Comparison of ENCODE assay signal across 22 cellular contexts in genomic region chr1:5938068-5938740, GRCh38. TPM values are rescaled to one million over a fixed set of nuclear protein-coding genes. Genes with fewer than 3 reads are reported as not detected.
DNase-seq lines count a peak whose midpoint lies in the region; ATAC-seq and TF ChIP-seq lines count a peak whose summit lies in the region.
"Had no signal": no experiment of that assay in that cellular context is flagged by ENCODE, and none has a peak within 500 bp of the region (broad histone marks: within the 10 kb centered on the region; RNA-seq: fewer than 3 reads in every experiment).

No MANE protein-coding gene starts in this region.

- DNase-seq in AG04450 (ENCODE audit: low read depth, low spot score) (peak; percentile 27), HT1080 (ENCODE audit: low read depth) (peak; percentile 60), dedifferentiated amniotic fluid mesenchymal stem cell (ENCODE audit: extremely low spot score) (peak; percentile 36), osteoblast (ENCODE audit: insufficient read length, low spot score, missing footprints) (peak; percentile 98), NCI-H2107 treated with DMSO at 0.1 percent for 48 hours (lab: John Stamatoyannopoulos, UW; ENCODE audit: unreplicated experiment) (no peak), superior temporal gyrus (ENCODE audit: extremely low spot score) (no peak)
- no peak for DNase-seq in activated CD4-positive, alpha-beta T cell treated with anti-CD3 and anti-CD28 coated beads, Interleukin-2, amount 10 ng/mL, durations not matched to agents 24 days and 14 days
- DNase-seq: activated T-cell treated with anti-CD3 and anti-CD28 coated beads, Interleukin-2, amount 50 U/mL, for 48 hours; amygdala; DMS79; effector memory CD4-positive, alpha-beta T cell; glutamatergic neuron; GOT3; left cardiac atrium; MM.1S; naive thymus-derived CD8-positive, alpha-beta T cell; NCI-H2227 treated with DMSO at 0.1 percent for 48 hours; small intestine had no signal

- H3K4me3 Mint-ChIP-seq in activated CD4-positive, alpha-beta T cell treated with anti-CD3 and anti-CD28 coated beads, Interleukin-2, amount 10 ng/mL, durations not matched to agents 24 days and 14 days: no peak overlapping the region
- H3K4me3 Mint-ChIP-seq: naive thymus-derived CD8-positive, alpha-beta T cell had no signal

- peaks cover under 1% of the 10 kb centered on the region for H3K36me3 ChIP-seq in osteoblast (ENCODE audit: insufficient read depth, low read length)

- H3K4me3 ChIP-seq in AG04450 (ENCODE audit: low read depth, low read length): 0 out of 2 replicates have a peak overlapping the region, but pooled peaks have one; percentile 7
- H3K4me3 ChIP-seq in osteoblast (ENCODE audit: insufficient read depth, low read length): peak overlapping the region; percentile 57
- H3K4me3 ChIP-seq: tibial nerve had no signal

- peaks cover 25% of the 10 kb centered on the region for H3K4me1 ChIP-seq in osteoblast (ENCODE audit: insufficient read depth, low read length)

- H4K20me1 ChIP-seq in osteoblast (ENCODE audit: insufficient read depth, low read length): peaks cover 8% of the 10 kb centered on the region

- peak overlapping the region; percentile 85 for H3K4me2 ChIP-seq in osteoblast (ENCODE audit: insufficient read depth, low read length)

- no peaks in the 10 kb centered on the region for H3K9me3 Mint-ChIP-seq in activated CD4-positive, alpha-beta T cell treated with anti-CD3 and anti-CD28 coated beads, Interleukin-2, amount 10 ng/mL, durations not matched to agents 24 days and 14 days
- H3K9me3 Mint-ChIP-seq: naive thymus-derived CD8-positive, alpha-beta T cell had no signal

- CTCF ChIA-PET in AG04450 (lab: Charles Lee): interaction anchor here (0.6 to 1.5 kb wide), 3 partner anchors 35 to 509 kb away, joined by 3 read pairs; no protein-coding TSS in a partner anchor

- H3K9me3 ChIP-seq in AG04450 (ENCODE audit: control insufficient read depth, insufficient read depth, low read length) (no peaks in the 10 kb centered on the region; the same call in 1 of the 2 replicates), osteoblast (ENCODE audit: low read depth, low read length) (no peaks in the 10 kb centered on the region)
- H3K9me3 ChIP-seq: tibial nerve had no signal

- H3K27me3 ChIP-seq in AG04450 (ENCODE audit: control insufficient read depth, insufficient read depth, low read length): no peaks in the 10 kb centered on the region
- H3K27me3 ChIP-seq in osteoblast (ENCODE audit: insufficient read depth, low read length): no peaks in the 10 kb centered on the region
- H3K27me3 ChIP-seq: tibial nerve had no signal

- H3K27ac ChIP-seq in AG04450 (ENCODE audit: low read depth, low read length): peak overlapping the region; percentile 31
- H3K27ac ChIP-seq in osteoblast (ENCODE audit: low read depth, low read length): peak overlapping the region; percentile 92
- H3K27ac ChIP-seq: HL-60 had no signal

- peak overlapping the region; percentile 77 for H2AFZ ChIP-seq in osteoblast (ENCODE audit: low read length)

- no peaks in the 10 kb centered on the region for H3K4me1 Mint-ChIP-seq in activated CD4-positive, alpha-beta T cell treated with anti-CD3 and anti-CD28 coated beads, Interleukin-2, amount 10 ng/mL, durations not matched to agents 24 days and 14 days

- H3K36me3 Mint-ChIP-seq in activated CD4-positive, alpha-beta T cell treated with anti-CD3 and anti-CD28 coated beads, Interleukin-2, amount 10 ng/mL, durations not matched to agents 24 days and 14 days (ENCODE audit: low read depth): no peaks in the 10 kb centered on the region

- H3K27me3 Mint-ChIP-seq in activated CD4-positive, alpha-beta T cell treated with anti-CD3 and anti-CD28 coated beads, Interleukin-2, amount 10 ng/mL, durations not matched to agents 24 days and 14 days: no peaks in the 10 kb centered on the region
- H3K27me3 Mint-ChIP-seq: naive thymus-derived CD8-positive, alpha-beta T cell had no signal

- no peak for ATAC-seq in GM19035 (IDR thresholded peaks at IDR 0.05; ENCODE audit: unreplicated experiment)
- ATAC-seq: activated CD4-positive, CD25-positive, alpha-beta regulatory T cell treated with anti-CD3 and anti-CD28 coated beads, Interleukin-2, amount 50 U/mL, for 24 hours; left cardiac atrium; naive thymus-derived CD8-positive, alpha-beta T cell had no signal

- POLR2A ChIA-PET in AG04450 (lab: Yijun Ruan, JAX): no interaction called here

- TF ChIP-seq CTCF in AG04450 (IDR thresholded peaks at IDR 0.05; ENCODE audit: low read depth, low read length) (no peak), osteoblast (IDR thresholded peaks at IDR 0.05; ENCODE audit: extremely low read depth, low read depth, low read length) (no peak)

- intact Hi-C loops in activated CD4-positive, alpha-beta T cell treated with anti-CD3 and anti-CD28 coated beads, Interleukin-2, amount 10 ng/mL, durations not matched to agents 24 days and 14 days (cut with micrococcal nuclease): no loop called here

- H3K79me2 ChIP-seq in osteoblast (ENCODE audit: insufficient read depth, low read length): no peaks in the 10 kb centered on the region

- no peak overlapping the region for H3K27ac Mint-ChIP-seq in activated CD4-positive, alpha-beta T cell treated with anti-CD3 and anti-CD28 coated beads, Interleukin-2, amount 10 ng/mL, durations not matched to agents 24 days and 14 days

RNA-seq across cellular contexts. Expression of gene NPHP4, which starts 54.0 kb away (rescaled TPM):
- polyA plus RNA-seq in AG04450 (2011; rRNA removed): 1.6 and 1.9 TPM in 2 replicates
- 3.2 and 4.8 TPM in 2 replicates for polyA minus RNA-seq in AG04450 (2011; rRNA and poly(A)+ RNA removed)
- 3.5 and 4.9 TPM in 2 replicates for total RNA-seq in HT1080 (2014; rRNA removed; shearing (Covaris generic))
- 6.3 and 6.4 TPM in 2 replicates for polyA plus RNA-seq in HT1080 (2015; cell fraction: cytosol; rRNA removed)
- 22.6 and 23.1 TPM in 2 replicates for polyA plus RNA-seq in HT1080 (2015; cell fraction: nucleus; rRNA removed)
- 6.5 and 8.0 TPM in 2 replicates for total RNA-seq in osteoblast
- total RNA-seq in activated CD4-positive, alpha-beta T cell treated with anti-CD3 and anti-CD28 coated beads, Interleukin-2, amount 10 ng/mL, durations not matched to agents 24 days and 14 days: 20.0 and 21.0 TPM in 2 replicates

Comparison
In these comparisons a context has a peak if more than half of its experiments do, and no peak if none do; other contexts are left out.
1. DNase-seq: peak in AG04450 (single experiment), HT1080 (single experiment), dedifferentiated amniotic fluid mesenchymal stem cell (single experiment) and osteoblast (single experiment); none in NCI-H2107 treated with DMSO at 0.1 percent for 48 hours (single experiment), superior temporal gyrus (single experiment) and activated CD4-positive, alpha-beta T cell treated with anti-CD3 and anti-CD28 coated beads, Interleukin-2, amount 10 ng/mL, durations not matched to agents 24 days and 14 days (single experiment).